In the genomic region with DNA sequence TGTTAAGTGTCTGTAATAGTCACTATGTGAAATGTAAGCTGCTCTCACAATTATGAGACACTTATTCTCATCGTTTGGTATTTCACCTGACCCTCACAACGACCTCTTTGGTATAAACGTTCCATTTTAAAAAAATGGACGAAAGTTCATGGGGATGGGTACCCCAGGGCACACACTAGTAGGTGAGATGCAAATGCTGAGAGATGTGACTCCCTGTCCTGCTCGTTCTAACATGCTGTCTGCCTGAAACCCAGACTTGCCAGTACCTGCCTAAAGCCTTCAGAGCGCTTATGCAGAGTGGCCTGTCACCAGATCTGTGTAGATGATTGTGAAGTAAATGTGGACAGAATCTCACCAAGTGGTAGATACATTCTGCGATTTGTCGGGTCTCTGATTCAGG, we compare ENCODE assay signal across 8 cellular contexts. TPM values are rescaled to one million over a fixed set of nuclear protein-coding genes. Genes with fewer than 3 reads are reported as not detected.
A peak's percentile ranks its signal among the peaks of the same experiment; 100 is the strongest.
DNase-seq lines count a peak whose midpoint lies in the region; ATAC-seq and TF ChIP-seq lines count a peak whose summit lies in the region.
"Not testable (repeated sequence)": the region's sequence is repeated elsewhere in the genome, so short reads cannot be mapped to it uniquely, and the experiment has no call there.

No MANE protein-coding gene starts in this region.

- BruUV-seq in OCI-LY7 (replicated peaks; lab: Mats Ljungman, UMichigan), result TSS peak; percentile 72

- H3K9ac ChIP-seq in DND-41 (ENCODE audit: low read depth, low read length), result peak overlapping the region; percentile 52
- peak overlapping the region; percentile 20 to 69 for H3K9ac ChIP-seq in mucosa of rectum (ENCODE audit: low read depth in 1 of 2, low read length in 2 of 2)

- peak overlapping the region; percentile 80 for H3K4me3 Mint-ChIP-seq in stimulated activated naive CD8-positive, alpha-beta T cell treated with anti-CD3 and anti-CD28 coated beads, Interleukin-15, Interleukin-2, amounts not matched to agents 100 ng/mL and 50 ng/mL, for 24 hours

- H3K27ac ChIP-seq in DND-41 (ENCODE audit: low read length); OCI-LY7 (ENCODE audit: low read depth, low read length, poor library complexity, severe bottlenecking); mucosa of rectum (ENCODE audit: low read depth in 2 of 2, low read length in 2 of 2): not testable (repeated sequence)
- peak overlapping the region; percentile 34 to 53 for H3K27ac ChIP-seq in ascending aorta

- H4K20me1 ChIP-seq in DND-41 (ENCODE audit: insufficient read depth, low read length); OCI-LY7 (ENCODE audit: insufficient read depth, low read length): not testable (repeated sequence)

- H3K27me3 Mint-ChIP-seq in stimulated activated naive CD8-positive, alpha-beta T cell treated with anti-CD3 and anti-CD28 coated beads, Interleukin-15, Interleukin-2, amounts not matched to agents 100 ng/mL and 50 ng/mL, for 24 hours, result not testable (repeated sequence)

- not testable (repeated sequence) for H3K36me3 Mint-ChIP-seq in stimulated activated naive CD8-positive, alpha-beta T cell treated with anti-CD3 and anti-CD28 coated beads, Interleukin-15, Interleukin-2, amounts not matched to agents 100 ng/mL and 50 ng/mL, for 24 hours (ENCODE audit: low read depth)

- H3K36me3 ChIP-seq in DND-41 (ENCODE audit: insufficient read depth, low read length); OCI-LY7 (ENCODE audit: insufficient read depth, low read length); ascending aorta; mucosa of rectum (ENCODE audit: control insufficient read depth in 2 of 2, insufficient read depth in 2 of 2, low read length in 2 of 2): not testable (repeated sequence)

- H3K9me3 ChIP-seq in DND-41 (ENCODE audit: insufficient read depth, low read length, severe bottlenecking); OCI-LY7 (ENCODE audit: low read length); ascending aorta; mucosa of rectum (ENCODE audit: control insufficient read depth in 2 of 2, low read length in 2 of 2): not testable (repeated sequence)

- H3K4me2 ChIP-seq in DND-41 (ENCODE audit: insufficient read depth, low read length) (peak overlapping the region; percentile 60), OCI-LY7 (ENCODE audit: low read length) (peak overlapping the region; percentile 53)

- not testable (repeated sequence) for H3K9me2 ChIP-seq in OCI-LY7 (ENCODE audit: insufficient read depth, low read length)

- H3K27ac Mint-ChIP-seq in stimulated activated naive CD8-positive, alpha-beta T cell treated with anti-CD3 and anti-CD28 coated beads, Interleukin-15, Interleukin-2, amounts not matched to agents 100 ng/mL and 50 ng/mL, for 24 hours, result not testable (repeated sequence)

- not testable (repeated sequence) for H3K9me3 Mint-ChIP-seq in stimulated activated naive CD8-positive, alpha-beta T cell treated with anti-CD3 and anti-CD28 coated beads, Interleukin-15, Interleukin-2, amounts not matched to agents 100 ng/mL and 50 ng/mL, for 24 hours

- CTCF ChIA-PET in OCI-LY7 (lab: Charles Lee; ENCODE audit: unreplicated experiment), result not testable (repeated sequence)

- not testable (repeated sequence) for H3K4me1 Mint-ChIP-seq in stimulated activated naive CD8-positive, alpha-beta T cell treated with anti-CD3 and anti-CD28 coated beads, Interleukin-15, Interleukin-2, amounts not matched to agents 100 ng/mL and 50 ng/mL, for 24 hours (ENCODE audit: low read depth)

- not testable (repeated sequence) for DNase-seq in DND-41; OCI-LY7 (ENCODE audit: low spot score); ascending aorta (ENCODE audit: low spot score in 2 of 2); fibroblast of villous mesenchyme (ENCODE audit: low read depth)

- not testable (repeated sequence) for TF ChIP-seq CTCF in DND-41 (IDR thresholded peaks at IDR 0.05; ENCODE audit: borderline replicate concordance, extremely low read depth, low read length, poor library complexity, severe bottlenecking); OCI-LY7 (conservative IDR thresholded peaks at IDR 0.05; ENCODE audit: low read length); ascending aorta (IDR thresholded peaks at IDR 0.05); fibroblast of villous mesenchyme (IDR thresholded peaks at IDR 0.05; ENCODE audit: insufficient read depth, low read depth, low read length)

- intact Hi-C loops in OCI-LY7 (cut with micrococcal nuclease; ENCODE audit: unreplicated experiment); ascending aorta (cut with DNase I): not testable (repeated sequence)

- POLR2A ChIA-PET in OCI-LY7 (lab: Charles Lee), result not testable (repeated sequence)

- H3K79me2 ChIP-seq in DND-41 (ENCODE audit: insufficient read depth, low read length); OCI-LY7 (ENCODE audit: insufficient read depth, low read depth, low read length): not testable (repeated sequence)

- not testable (repeated sequence) for H3K4me1 ChIP-seq in DND-41 (ENCODE audit: insufficient read depth, low read length); OCI-LY7 (ENCODE audit: insufficient read depth, low read length, poor library complexity, severe bottlenecking); ascending aorta; mucosa of rectum (ENCODE audit: control insufficient read depth in 2 of 2, insufficient read depth in 2 of 2, low read length in 2 of 2)

- not testable (repeated sequence) for H2AFZ ChIP-seq in DND-41 (ENCODE audit: low read depth, low read length)
- H2AFZ ChIP-seq in OCI-LY7 (ENCODE audit: low read length), result peak overlapping the region; percentile 41; the same call in 1 of the 2 replicates

- peak overlapping the region in 1 of 2 experiments; percentile 56; a peak in 2 of 4 replicates for H3K4me3 ChIP-seq in DND-41 (ENCODE audit: low read depth in 1 of 2, low read length in 2 of 2)
- H3K4me3 ChIP-seq in OCI-LY7 (ENCODE audit: low read depth, low read length, poor library complexity, severe bottlenecking), result peak overlapping the region; percentile 62
- H3K4me3 ChIP-seq in ascending aorta, result peak overlapping the region; percentile 64 to 72
- H3K4me3 ChIP-seq in fibroblast of villous mesenchyme (ENCODE audit: low read depth, low read length), result peak overlapping the region; percentile 55
- H3K4me3 ChIP-seq in mucosa of rectum (ENCODE audit: low read length in 2 of 2), result peak overlapping the region in 1 of 2 donors; percentile 60

- H3K27me3 ChIP-seq in DND-41 (ENCODE audit: insufficient read depth, low read length, poor library complexity); ascending aorta; mucosa of rectum (ENCODE audit: control insufficient read depth in 2 of 2, insufficient read depth in 2 of 2, low read length in 2 of 2): not testable (repeated sequence)

- ATAC-seq in DND-41 (ENCODE audit: insufficient read depth, low read depth), result not testable (repeated sequence)
- peak; percentile 23 for ATAC-seq in GM21423 (IDR thresholded peaks at IDR 0.05; ENCODE audit: unreplicated experiment)
- ATAC-seq in HG03095 (IDR thresholded peaks at IDR 0.05; ENCODE audit: unreplicated experiment), result peak; percentile 15

RNA-seq across cellular contexts. Expression of gene ZNF658, which starts 0.6 kb away (rescaled TPM):
- 2.4 and 3.1 TPM in 2 replicates for total RNA-seq in OCI-LY7 (2014; rRNA removed; shearing (Covaris generic))
- 3.0 and 3.5 TPM in 2 replicates for total RNA-seq in OCI-LY7 (2022)
- not detected for total RNA-seq in ascending aorta
- total RNA-seq in fibroblast of villous mesenchyme, result 3.9 and 4.3 TPM in 2 replicates
